9 cellular contexts compared by ENCODE assay signal in the genomic region with DNA sequence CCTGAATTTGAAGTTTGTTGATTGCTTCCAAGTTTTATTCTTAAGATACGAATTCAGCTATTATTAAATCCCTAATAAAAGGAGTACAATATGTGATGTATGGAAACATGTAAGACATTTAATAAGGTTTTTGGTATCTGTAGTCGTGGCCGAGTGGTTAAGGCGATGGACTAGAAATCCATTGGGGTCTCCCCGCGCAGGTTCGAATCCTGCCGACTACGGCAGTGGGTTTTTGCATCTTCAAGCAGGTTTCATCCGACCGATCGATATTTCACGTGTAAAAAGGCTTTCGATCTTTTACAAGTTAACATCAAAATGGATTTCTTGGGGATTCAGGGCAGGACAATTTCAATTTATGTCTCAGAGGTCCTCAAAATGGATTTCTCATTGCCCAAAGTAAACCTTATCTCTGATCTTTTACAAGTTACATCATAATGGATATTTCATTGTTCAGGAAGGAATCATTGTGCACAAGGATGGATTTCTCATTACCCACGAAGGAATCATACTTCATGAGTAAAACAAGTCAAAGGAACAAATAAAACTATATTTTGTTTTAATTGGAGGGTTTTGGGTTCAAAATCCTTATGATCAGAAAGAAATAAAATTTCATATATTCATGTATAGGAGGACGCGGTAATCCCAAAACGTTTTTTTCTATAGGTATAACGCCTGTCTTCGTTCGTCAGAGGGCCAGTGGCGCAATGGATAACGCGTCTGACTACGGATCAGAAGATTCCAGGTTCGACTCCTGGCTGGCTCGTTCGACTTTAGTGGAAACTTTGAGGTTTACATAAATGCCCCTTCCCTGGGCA. TPM values are rescaled to one million over a fixed set of nuclear protein-coding genes. Genes with fewer than 3 reads are reported as not detected.
DNase-seq lines count a peak whose midpoint lies in the region; TF ChIP-seq lines count a peak whose summit lies in the region.
"Had no signal": no experiment of that assay in that cellular context is flagged by ENCODE, and none has a peak within 500 bp of the region (broad histone marks: within the 10 kb centered on the region; RNA-seq: fewer than 3 reads in every experiment).

No MANE protein-coding gene starts in this region.

- H3K4me3 ChIP-seq in cardiac muscle cell: peak overlapping the region; percentile 42
- H3K4me3 ChIP-seq in epithelial cell of proximal tubule (ENCODE audit: low read depth, low read length): peak overlapping the region; percentile 42
- H3K4me3 ChIP-seq in skeletal muscle cell (ENCODE audit: low read depth, low read length): peak overlapping the region; percentile 56

- H3K27me3 ChIP-seq in cardiac muscle cell: peaks cover 47% of the 10 kb centered on the region

- TF ChIP-seq CTCF in cardiac muscle cell (IDR thresholded peaks at IDR 0.05; ENCODE audit: low read depth, low read length): no peak
- TF ChIP-seq CTCF in epithelial cell of proximal tubule (conservative IDR thresholded peaks at IDR 0.05; ENCODE audit: low read depth, low read length): no peak

- DNase-seq in cardiac muscle cell (ENCODE audit: low read depth in 1 of 2, low spot score in 1 of 2): peak in 1 of 2 donors; percentile 74
- no peak for DNase-seq in cardiac septum (ENCODE audit: low spot score)
- DNase-seq in NCI-H510A (lab: John Stamatoyannopoulos, UW): peak; percentile 35
- peak; percentile 41 for DNase-seq in activated CD4-positive, alpha-beta T cell treated with anti-CD3 and anti-CD28 coated beads, Interleukin-2, amount 50 U/mL, for 1 hour
- no peak for DNase-seq in epithelial cell of proximal tubule (ENCODE audit: low read depth)
- no peak for DNase-seq in skeletal muscle cell (ENCODE audit: low read depth)
- DNase-seq in middle frontal gyrus (ENCODE audit: extremely low spot score, low spot score): no peak
- no peak for DNase-seq in DMS153 treated with DMSO at 0.1 percent for 48 hours (lab: John Stamatoyannopoulos, UW; ENCODE audit: unreplicated experiment)
- DNase-seq: left cardiac atrium had no signal

- no peaks in the 10 kb centered on the region for H3K4me1 ChIP-seq in cardiac muscle cell (ENCODE audit: low read depth)

- no peak overlapping the region for H3K27ac ChIP-seq in cardiac muscle cell

- intact Hi-C loops in cardiac septum (cut with DNase I): no loop called here

- H3K36me3 ChIP-seq in cardiac muscle cell: no peaks in the 10 kb centered on the region

- H3K9me3 ChIP-seq in cardiac muscle cell (ENCODE audit: low read depth): no peaks in the 10 kb centered on the region

RNA-seq across cellular contexts. Expression of a gene that starts 37.3 kb away (rescaled TPM):
- total RNA-seq in cardiac muscle cell (0.28 and 0.39 TPM in 2 replicates), cardiac septum (9.2 TPM), epithelial cell of proximal tubule (14.3 and 15.0 TPM in 2 replicates)
- 0.53 and 1.3 TPM in 2 replicates for polyA plus RNA-seq in cardiac muscle cell

RNA-seq across cellular contexts. Expression of a gene that starts 55.3 kb away (rescaled TPM):
- 7.2 and 16.9 TPM in 2 replicates for total RNA-seq in cardiac muscle cell
- polyA plus RNA-seq in cardiac muscle cell: 9.7 and 13.5 TPM in 2 replicates
- 2.8 TPM for total RNA-seq in cardiac septum
- 7.1 and 12.1 TPM in 2 replicates for total RNA-seq in epithelial cell of proximal tubule

Comparison
In these comparisons a context has a peak if more than half of its experiments do, and no peak if none do; other contexts are left out.
1. DNase-seq: peak in NCI-H510A (single experiment) and activated CD4-positive, alpha-beta T cell treated with anti-CD3 and anti-CD28 coated beads, Interleukin-2, amount 50 U/mL, for 1 hour (single experiment); none in cardiac septum (single experiment), epithelial cell of proximal tubule (single experiment), skeletal muscle cell (single experiment), middle frontal gyrus (single experiment) and DMS153 treated with DMSO at 0.1 percent for 48 hours (single experiment).
2. Peak in every context shown above with its lines, with median percentiles within 50 percentile points of each other: H3K4me3 ChIP-seq.